Comparison of ENCODE assay signal across 10 cellular contexts in genomic region chr12:89574736-89575208, GRCh38. TPM values are rescaled to one million over a fixed set of nuclear protein-coding genes. Genes with fewer than 3 reads are reported as not detected.
A peak's percentile ranks its signal among the peaks of the same experiment; 100 is the strongest.
DNase-seq lines count a peak whose midpoint lies in the region; ATAC-seq and TF ChIP-seq lines count a peak whose summit lies in the region.
"Had no signal": no experiment of that assay in that cellular context is flagged by ENCODE, and none has a peak within 500 bp of the region (broad histone marks: within the 10 kb centered on the region; RNA-seq: fewer than 3 reads in every experiment).

No MANE protein-coding gene starts in this region.

- H3K27ac ChIP-seq in HL-60 (replicated peaks), result peak overlapping the region; percentile 42
- H3K27ac ChIP-seq: VCaP had no signal

- H3K27me3 ChIP-seq in HL-60 (ENCODE audit: insufficient read depth, poor library complexity, severe bottlenecking), result no peaks in the 10 kb centered on the region

- DNase-seq in AG10803 (ENCODE audit: low read depth), result peak; percentile 91
- DNase-seq in HL-60 (ENCODE audit: low read depth in 1 of 2, low spot score in 1 of 2), result peak; percentile 28 to 80
- DNase-seq in amniotic epithelial cell (ENCODE audit: low read depth), result peak; percentile 71
- DNase-seq in lung microvascular endothelial cell (ENCODE audit: low read depth in 2 of 2), result peak; percentile 73 to 96
- DNase-seq in DMS53 treated with DMSO at 0.1 percent for 48 hours (lab: John Stamatoyannopoulos, UW; ENCODE audit: unreplicated experiment), result no peak
- no peak for DNase-seq in anterior cingulate cortex (lab: John Stamatoyannopoulos, UW)
- no peak for DNase-seq in NCI-H2029 (lab: John Stamatoyannopoulos, UW)
- DNase-seq: stimulated activated CD4-positive, alpha-beta T cell treated with anti-CD3 and anti-CD28 coated beads, Interleukin-15, amount 100 ng/mL, for 24 hours had no signal

- ATAC-seq in HG03432 (IDR thresholded peaks at IDR 0.05; ENCODE audit: unreplicated experiment), result no peak

- H3K4me3 ChIP-seq in AG10803 (ENCODE audit: low read length), result no peak overlapping the region
- H3K4me3 ChIP-seq in HL-60 (replicated peaks; ENCODE audit: insufficient read depth, low read length), result no peak overlapping the region

- TF ChIP-seq CTCF in AG10803 (conservative IDR thresholded peaks at IDR 0.05; ENCODE audit: low read length) (no peak; the same call in 1 of the 2 replicates), HL-60 (IDR thresholded peaks at IDR 0.05; ENCODE audit: insufficient read depth, low read length) (no peak)

RNA-seq across cellular contexts. Expression of gene POC1B, which starts 48.9 kb away (rescaled TPM):
- total RNA-seq in lung microvascular endothelial cell, result 13.1 and 14.6 TPM in 2 replicates

RNA-seq across cellular contexts. Expression of gene GALNT4, which starts 50.2 kb away (rescaled TPM):
- 9.7 and 14.4 TPM in 2 replicates for total RNA-seq in lung microvascular endothelial cell

Comparison
In these comparisons a context has a peak if more than half of its experiments do, and no peak if none do; other contexts are left out.
1. DNase-seq: peak in AG10803 (single experiment), HL-60 (2 of 2), amniotic epithelial cell (single experiment) and lung microvascular endothelial cell (2 of 2); none in DMS53 treated with DMSO at 0.1 percent for 48 hours (single experiment), anterior cingulate cortex (0 of 58) and NCI-H2029 (single experiment).